ENCODE assay signal across 20 cellular contexts in genomic region chr21:28332796-28333195, GRCh38.
"Had no signal": no experiment of that assay in that cellular context is flagged by ENCODE, and none has a peak within 500 bp of the region (broad histone marks: within the 10 kb centered on the region; RNA-seq: fewer than 3 reads in every experiment).

No MANE protein-coding gene starts in this region.

- ATAC-seq: activated T-cell treated with anti-CD3 and anti-CD28 coated beads, Interleukin-2, amount 50 U/mL, for 4 hours; left colon; stimulated activated naive CD8-positive, alpha-beta T cell treated with anti-CD3 and anti-CD28 coated beads, Interleukin-15, Interleukin-2, amounts not matched to agents 100 U/mL and 50 U/mL, for 24 hours; T-helper 17 cell had no signal

- H3K4me1 Mint-ChIP-seq: activated B cell treated with CpG ODN at 0.5 μM for 24 hours; activated naive CD8-positive, alpha-beta T cell treated with anti-CD3 and anti-CD28 coated beads for 36 hours; T-helper 17 cell had no signal

- H3K36me3 Mint-ChIP-seq: activated naive CD8-positive, alpha-beta T cell treated with anti-CD3 and anti-CD28 coated beads for 36 hours; naive B cell had no signal

- H3K27ac ChIP-seq: sigmoid colon, spleen, transverse colon had no signal

- H3K27ac Mint-ChIP-seq: activated B cell treated with CpG ODN at 0.5 μM for 24 hours; activated naive CD8-positive, alpha-beta T cell treated with anti-CD3 and anti-CD28 coated beads for 36 hours; naive B cell; T-helper 17 cell had no signal

- H3K9me3 Mint-ChIP-seq: activated B cell treated with CpG ODN at 0.5 μM for 24 hours had no signal

- DNase-seq: activated B cell treated with CpG ODN at 0.5 μM for 24 hours; activated CD4-positive, alpha-beta T cell treated with anti-CD3 and anti-CD28 coated beads for 4 hours; activated CD4-positive, alpha-beta T cell treated with anti-CD3 and anti-CD28 coated beads, Interleukin-2, amount 50 U/mL, for 48 hours; activated CD8-positive, alpha-beta memory T cell treated with anti-CD3 and anti-CD28 coated beads, Interleukin-2, amount 50 U/mL, for 48 hours; activated naive CD4-positive, alpha-beta T cell treated with Interleukin-2 at 50 U/mL for 16 hours; activated naive CD8-positive, alpha-beta T cell treated with anti-CD3 and anti-CD28 coated beads for 36 hours; activated T-cell treated with anti-CD3 and anti-CD28 coated beads, Interleukin-2, amount 50 U/mL, for 4 hours; effector CD4-positive, alpha-beta T cell; foreskin melanocyte; left colon; naive B cell; occipital lobe; retina; sigmoid colon; spleen; stimulated activated CD4-positive, alpha-beta T cell treated with anti-CD3 and anti-CD28 coated beads, Interleukin-4, amount 100 ng/mL, for 24 hours; stimulated activated naive CD8-positive, alpha-beta T cell treated with anti-CD3 and anti-CD28 coated beads, Interleukin-15, Interleukin-2, amounts not matched to agents 100 U/mL and 50 U/mL, for 24 hours; T-helper 17 cell; transverse colon had no signal

- H3K27me3 Mint-ChIP-seq: activated B cell treated with CpG ODN at 0.5 μM for 24 hours; activated naive CD8-positive, alpha-beta T cell treated with anti-CD3 and anti-CD28 coated beads for 36 hours; naive B cell had no signal

- H3K4me3 Mint-ChIP-seq: activated B cell treated with CpG ODN at 0.5 μM for 24 hours; activated naive CD8-positive, alpha-beta T cell treated with anti-CD3 and anti-CD28 coated beads for 36 hours; activated T-cell treated with anti-CD3 and anti-CD28 coated beads, Interleukin-2, amount 50 U/mL, for 4 hours; naive B cell; neural crest cell; T-helper 17 cell had no signal
